8 cellular contexts compared by ENCODE assay signal in genomic region chr3:179450321-179450720, GRCh38. TPM values are rescaled to one million over a fixed set of nuclear protein-coding genes. Genes with fewer than 3 reads are reported as not detected.
DNase-seq lines count a peak whose midpoint lies in the region; TF ChIP-seq lines count a peak whose summit lies in the region.

No MANE protein-coding gene starts in this region.

- peak overlapping the region; percentile 80 for H3K9ac ChIP-seq in ES-I3 (ENCODE audit: low read depth, low read length)

- no peak for TF ChIP-seq CTCF in ovary (IDR thresholded peaks at IDR 0.05)

- H3K9me3 ChIP-seq in ES-I3 (ENCODE audit: control insufficient read depth, insufficient read depth, low read length) = no peaks in the 10 kb centered on the region
- no peaks in the 10 kb centered on the region for H3K9me3 ChIP-seq in effector memory CD4-positive, alpha-beta T cell (ENCODE audit: control insufficient read depth, low read length)
- no peaks in the 10 kb centered on the region for H3K9me3 ChIP-seq in ovary

- WGBS in ovary, 3 donors = 1 to 2% (median 1%) methylated on average over 10 of the region's 10 CpGs

- H3K27me3 ChIP-seq in effector memory CD4-positive, alpha-beta T cell (replicated peaks; ENCODE audit: control insufficient read depth, insufficient read depth, low read length, poor library complexity, severe bottlenecking) = peaks cover 23% of the 10 kb centered on the region
- no peaks in the 10 kb centered on the region for H3K27me3 ChIP-seq in ovary

- no peak overlapping the region for H3K27ac ChIP-seq in effector memory CD4-positive, alpha-beta T cell (ENCODE audit: insufficient read depth, low read length, poor library complexity, severe bottlenecking)
- peak overlapping the region in 1 of 2 donors; percentile 90 for H3K27ac ChIP-seq in ovary

- DNase-seq in NCI-H69 (lab: John Stamatoyannopoulos, UW) = peak; percentile 64
- no peak for DNase-seq in effector memory CD4-positive, alpha-beta T cell
- DNase-seq in ovary = no peak
- no peak for DNase-seq in putamen (ENCODE audit: low spot score)
- no peak for DNase-seq in activated CD8-positive, alpha-beta memory T cell treated with anti-CD3 and anti-CD28 coated beads, Interleukin-2, amount 50 U/mL, for 48 hours
- DNase-seq in NCI-H1105 treated with DMSO at 0.1 percent for 48 hours (lab: John Stamatoyannopoulos, UW) = no peak
- DNase-seq in retina = no peak

- intact Hi-C loops in ovary (cut with DNase I) = loop anchor here in 1 of 4 donors (10.0 kb wide), 1 partner anchor 304 kb away; no protein-coding TSS in a partner anchor

- TF ChIP-seq POLR2A in ovary (IDR thresholded peaks at IDR 0.05) = no peak

- TF ChIP-seq EP300 in ovary (IDR thresholded peaks at IDR 0.05) = no peak

- no peaks in the 10 kb centered on the region for H3K36me3 ChIP-seq in ES-I3 (ENCODE audit: insufficient read depth, low read length)
- H3K36me3 ChIP-seq in effector memory CD4-positive, alpha-beta T cell (ENCODE audit: control insufficient read depth, insufficient read depth, low read length) = no peaks in the 10 kb centered on the region
- H3K36me3 ChIP-seq in ovary = no peaks in the 10 kb centered on the region

- H3K4me1 ChIP-seq in ES-I3 (ENCODE audit: insufficient read depth, low read length) (peaks cover 19% of the 10 kb centered on the region), ovary (ENCODE audit: insufficient read depth) (peaks cover 3% of the 10 kb centered on the region)
- H3K4me1 ChIP-seq in effector memory CD4-positive, alpha-beta T cell (ENCODE audit: control insufficient read depth, insufficient read depth, low read length, poor library complexity, severe bottlenecking) = peaks cover 7% of the 10 kb centered on the region

- peak overlapping the region; percentile 58 for H3K4me3 ChIP-seq in effector memory CD4-positive, alpha-beta T cell (ENCODE audit: insufficient read depth, low read depth, low read length, poor library complexity, severe bottlenecking)
- H3K4me3 ChIP-seq in ovary = peak overlapping the region; percentile 58

RNA-seq across cellular contexts. Expression of gene GNB4, which starts 0.9 kb away (rescaled TPM):
- total RNA-seq in ovary = 10 to 100 TPM in 4 of 7 donors, 1 to 10 TPM in 3; 6.2 to 19.1 (median 11.6) TPM
- polyA plus RNA-seq in ovary = 10 to 100 TPM in 1 of 2 donors, 1 to 10 TPM in 1; 4.5 to 17.3 TPM
